In the genomic region with DNA sequence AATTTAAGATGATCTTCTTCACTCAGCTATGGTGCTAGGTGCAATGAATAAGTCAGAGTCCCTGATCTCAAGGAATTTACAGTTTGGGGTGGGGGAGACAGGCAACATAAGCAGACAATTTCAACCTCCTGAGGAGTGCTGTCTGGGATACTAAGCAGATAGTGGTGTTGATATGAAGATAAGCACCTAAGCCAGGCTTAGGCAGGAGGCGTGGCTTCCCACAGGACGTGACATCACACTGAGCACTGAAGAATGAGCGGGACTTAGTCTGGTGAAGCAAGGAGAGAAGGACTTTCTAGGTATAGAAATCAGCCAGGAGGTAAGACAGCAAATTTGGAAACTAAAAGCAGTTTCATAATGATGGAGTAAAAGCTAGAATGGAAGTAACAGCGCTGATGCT, we compare ENCODE assay signal across 22 cellular contexts. TPM values are rescaled to one million over a fixed set of nuclear protein-coding genes. Genes with fewer than 3 reads are reported as not detected.
DNase-seq lines count a peak whose midpoint lies in the region; ATAC-seq and TF ChIP-seq lines count a peak whose summit lies in the region.
"Had no signal": no experiment of that assay in that cellular context is flagged by ENCODE, and none has a peak within 500 bp of the region (broad histone marks: within the 10 kb centered on the region; RNA-seq: fewer than 3 reads in every experiment).

No MANE protein-coding gene starts in this region.

- H3K27ac Mint-ChIP-seq in activated naive CD8-positive, alpha-beta T cell treated with anti-CD3 and anti-CD28 coated beads, Interleukin-2, amount 10 ng/mL, durations not matched to agents 7 days and 5 days: peak overlapping the region; percentile 49
- no peak overlapping the region for H3K27ac Mint-ChIP-seq in activated naive CD8-positive, alpha-beta T cell treated with anti-CD3 and anti-CD28 coated beads for 36 hours
- peak overlapping the region; percentile 26 for H3K27ac Mint-ChIP-seq in activated T-helper 1 cell treated with anti-CD3 and anti-CD28 coated beads, Interleukin-12 subunit alpha, Interleukin-12 subunit beta, Interleukin-2, Interleukin-4 antibody, amounts not matched to agents 30 ng/mL and 10 ng/mL and 1 ng/mL, durations not matched to agents 14 hours and 24 hours and 36 hours
- no peak overlapping the region for H3K27ac Mint-ChIP-seq in MCF 10A (ENCODE audit: low read depth, unreplicated experiment)
- H3K27ac Mint-ChIP-seq: brain; CD4-positive, alpha-beta memory T cell; immature natural killer cell; stimulated activated memory B cell treated with anti-CD40 and anti-IgM and Interleukin-4, amounts not matched to agents 10 μg/mL and 1 μg/mL and 100 μg/mL, for 72 hours had no signal

- no peaks in the 10 kb centered on the region for H3K9me2 ChIP-seq in Loucy (replicated peaks; ENCODE audit: low read depth, low read length)

- no peak for ATAC-seq in activated naive CD8-positive, alpha-beta T cell treated with anti-CD3 and anti-CD28 coated beads, Interleukin-2, amount 10 ng/mL, durations not matched to agents 7 days and 5 days (ENCODE audit: low read depth)
- ATAC-seq: heart right ventricle; stimulated activated memory B cell treated with anti-CD40 and anti-IgM and Interleukin-4, amounts not matched to agents 10 μg/mL and 1 μg/mL and 100 μg/mL, for 72 hours had no signal

- no peaks in the 10 kb centered on the region for H3K36me3 ChIP-seq in Loucy (ENCODE audit: insufficient read depth, low read length)
- H3K36me3 ChIP-seq in spleen: no peaks in the 10 kb centered on the region
- no peaks in the 10 kb centered on the region for H3K36me3 ChIP-seq in uterus
- H3K36me3 ChIP-seq: colonic mucosa, heart right ventricle, neutrophil, tibial nerve had no signal

- intact Hi-C loops in activated T-helper 1 cell treated with anti-CD3 and anti-CD28 coated beads, Interleukin-12 subunit alpha, Interleukin-12 subunit beta, Interleukin-2, Interleukin-4 antibody, amounts not matched to agents 30 ng/mL and 10 ng/mL and 1 ng/mL, durations not matched to agents 14 hours and 24 hours and 36 hours (cut with micrococcal nuclease): no loop called here
- intact Hi-C loops in spleen (cut with DNase I; ENCODE audit: low total_unique reads): no loop called here
- intact Hi-C loops in uterus (cut with DNase I; ENCODE audit: low total_unique reads): no loop called here
- intact Hi-C loops in MCF 10A (cut with micrococcal nuclease): no loop called here

- H3K9me3 ChIP-seq in Loucy (ENCODE audit: insufficient read depth, low read depth, low read length) (no peaks in the 10 kb centered on the region), spleen (no peaks in the 10 kb centered on the region), uterus (no peaks in the 10 kb centered on the region)
- H3K9me3 ChIP-seq: colonic mucosa, heart right ventricle, neutrophil, tibial nerve had no signal

- no peaks in the 10 kb centered on the region for H4K20me1 ChIP-seq in Loucy (ENCODE audit: insufficient read depth, low read length, poor library complexity, severe bottlenecking)

- no peak for TF ChIP-seq POLR2A in spleen (IDR thresholded peaks at IDR 0.05)
- TF ChIP-seq POLR2A in uterus (IDR thresholded peaks at IDR 0.05): no peak

- no peaks in the 10 kb centered on the region for H3K36me3 Mint-ChIP-seq in activated naive CD8-positive, alpha-beta T cell treated with anti-CD3 and anti-CD28 coated beads, Interleukin-2, amount 10 ng/mL, durations not matched to agents 7 days and 5 days
- no peaks in the 10 kb centered on the region for H3K36me3 Mint-ChIP-seq in activated naive CD8-positive, alpha-beta T cell treated with anti-CD3 and anti-CD28 coated beads for 36 hours
- H3K36me3 Mint-ChIP-seq in activated T-helper 1 cell treated with anti-CD3 and anti-CD28 coated beads, Interleukin-12 subunit alpha, Interleukin-12 subunit beta, Interleukin-2, Interleukin-4 antibody, amounts not matched to agents 30 ng/mL and 10 ng/mL and 1 ng/mL, durations not matched to agents 14 hours and 24 hours and 36 hours (ENCODE audit: low read depth): no peaks in the 10 kb centered on the region
- H3K36me3 Mint-ChIP-seq in MCF 10A (ENCODE audit: insufficient read depth, unreplicated experiment): no peaks in the 10 kb centered on the region
- H3K36me3 Mint-ChIP-seq: brain; CD4-positive, alpha-beta memory T cell; stimulated activated memory B cell treated with anti-CD40 and anti-IgM and Interleukin-4, amounts not matched to agents 10 μg/mL and 1 μg/mL and 100 μg/mL, for 72 hours had no signal

- H3K27me3 ChIP-seq in Loucy (ENCODE audit: insufficient read depth, low read length, poor library complexity, severe bottlenecking): no peaks in the 10 kb centered on the region
- peaks cover 4 to 69% (median 25%) of the 10 kb centered on the region in 7 donors for H3K27me3 ChIP-seq in spleen (replicated peaks in 1 of 7)
- H3K27me3 ChIP-seq in uterus: peaks cover 16 to 29% of the 10 kb centered on the region in 2 donors

- H3K4me1 Mint-ChIP-seq in activated naive CD8-positive, alpha-beta T cell treated with anti-CD3 and anti-CD28 coated beads, Interleukin-2, amount 10 ng/mL, durations not matched to agents 7 days and 5 days: peaks cover 11% of the 10 kb centered on the region
- H3K4me1 Mint-ChIP-seq in activated naive CD8-positive, alpha-beta T cell treated with anti-CD3 and anti-CD28 coated beads for 36 hours: peaks cover 7% of the 10 kb centered on the region
- H3K4me1 Mint-ChIP-seq in activated T-helper 1 cell treated with anti-CD3 and anti-CD28 coated beads, Interleukin-12 subunit alpha, Interleukin-12 subunit beta, Interleukin-2, Interleukin-4 antibody, amounts not matched to agents 30 ng/mL and 10 ng/mL and 1 ng/mL, durations not matched to agents 14 hours and 24 hours and 36 hours (ENCODE audit: low read depth): peaks cover 11% of the 10 kb centered on the region
- H3K4me1 Mint-ChIP-seq in MCF 10A (ENCODE audit: insufficient read depth, unreplicated experiment): no peaks in the 10 kb centered on the region

- H3K27ac ChIP-seq in spleen: no peak overlapping the region
- no peak overlapping the region for H3K27ac ChIP-seq in uterus
- H3K27ac ChIP-seq: colonic mucosa, heart right ventricle, neutrophil, PC-9, tibial nerve had no signal

- no peaks in the 10 kb centered on the region for H3F3A ChIP-seq in Loucy (ENCODE audit: low read depth)

- POLR2A ChIA-PET in activated naive CD8-positive, alpha-beta T cell treated with anti-CD3 and anti-CD28 coated beads, Interleukin-2, amount 10 ng/mL, durations not matched to agents 7 days and 5 days (lab: Charles Lee): no interaction called here
- POLR2A ChIA-PET in MCF 10A (lab: Yijun Ruan, JAX): interaction anchor here (0.5 to 0.6 kb wide), 2 partner anchors 108 to 283 kb away, joined by 3 to 4 read pairs; no protein-coding TSS in a partner anchor

- H3K9ac ChIP-seq in Loucy (ENCODE audit: low read depth, low read length, poor library complexity, severe bottlenecking): no peak overlapping the region

- no TSS peak for BruUV-seq in MCF 10A (replicated peaks; lab: Mats Ljungman, UMichigan)

- 52 to 66% (median 57%) methylated on average over 4 of the region's 4 CpGs for WGBS in spleen, 5 donors

- no peaks in the 10 kb centered on the region for H3K9me3 Mint-ChIP-seq in activated naive CD8-positive, alpha-beta T cell treated with anti-CD3 and anti-CD28 coated beads, Interleukin-2, amount 10 ng/mL, durations not matched to agents 7 days and 5 days
- H3K9me3 Mint-ChIP-seq in activated naive CD8-positive, alpha-beta T cell treated with anti-CD3 and anti-CD28 coated beads for 36 hours: no peaks in the 10 kb centered on the region
- H3K9me3 Mint-ChIP-seq in activated T-helper 1 cell treated with anti-CD3 and anti-CD28 coated beads, Interleukin-12 subunit alpha, Interleukin-12 subunit beta, Interleukin-2, Interleukin-4 antibody, amounts not matched to agents 30 ng/mL and 10 ng/mL and 1 ng/mL, durations not matched to agents 14 hours and 24 hours and 36 hours: no peaks in the 10 kb centered on the region
- H3K9me3 Mint-ChIP-seq in MCF 10A (ENCODE audit: unreplicated experiment): no peaks in the 10 kb centered on the region
- H3K9me3 Mint-ChIP-seq: CD4-positive, alpha-beta memory T cell; stimulated activated memory B cell treated with anti-CD40 and anti-IgM and Interleukin-4, amounts not matched to agents 10 μg/mL and 1 μg/mL and 100 μg/mL, for 72 hours had no signal

- H3K27me3 Mint-ChIP-seq in activated naive CD8-positive, alpha-beta T cell treated with anti-CD3 and anti-CD28 coated beads, Interleukin-2, amount 10 ng/mL, durations not matched to agents 7 days and 5 days: peaks cover 33% of the 10 kb centered on the region
- peaks cover 55% of the 10 kb centered on the region for H3K27me3 Mint-ChIP-seq in activated naive CD8-positive, alpha-beta T cell treated with anti-CD3 and anti-CD28 coated beads for 36 hours
- H3K27me3 Mint-ChIP-seq in activated T-helper 1 cell treated with anti-CD3 and anti-CD28 coated beads, Interleukin-12 subunit alpha, Interleukin-12 subunit beta, Interleukin-2, Interleukin-4 antibody, amounts not matched to agents 30 ng/mL and 10 ng/mL and 1 ng/mL, durations not matched to agents 14 hours and 24 hours and 36 hours (ENCODE audit: insufficient read depth): peaks cover 30% of the 10 kb centered on the region
- peaks cover 11% of the 10 kb centered on the region for H3K27me3 Mint-ChIP-seq in MCF 10A (ENCODE audit: insufficient read depth, unreplicated experiment)

- peak overlapping the region; percentile 30 for H3K4me2 ChIP-seq in Loucy (ENCODE audit: low read depth, low read length, poor library complexity, severe bottlenecking)
- H3K4me2 ChIP-seq: PC-9 had no signal

- no peak for DNase-seq in activated naive CD8-positive, alpha-beta T cell treated with anti-CD3 and anti-CD28 coated beads, Interleukin-2, amount 10 ng/mL, durations not matched to agents 7 days and 5 days
- no peak for DNase-seq in activated naive CD8-positive, alpha-beta T cell treated with anti-CD3 and anti-CD28 coated beads for 36 hours
- DNase-seq in activated T-helper 1 cell treated with anti-CD3 and anti-CD28 coated beads, Interleukin-12 subunit alpha, Interleukin-12 subunit beta, Interleukin-2, Interleukin-4 antibody, amounts not matched to agents 30 ng/mL and 10 ng/mL and 1 ng/mL, durations not matched to agents 14 hours and 24 hours and 36 hours (ENCODE audit: low spot score): no peak
- DNase-seq in spleen (peak; percentile 6), uterus (no peak), MCF 10A (ENCODE audit: unreplicated experiment) (no peak), DMS79 (lab: John Stamatoyannopoulos, UW) (no peak)
- DNase-seq: CD4-positive, alpha-beta memory T cell; colonic mucosa; heart right ventricle; immature natural killer cell; NCI-H774; PC-9; retina; T-helper 9 cell had no signal

- H3K79me2 ChIP-seq in Loucy (ENCODE audit: insufficient read depth, low read length): no peaks in the 10 kb centered on the region

- TF ChIP-seq CTCF in Loucy (conservative IDR thresholded peaks at IDR 0.05; ENCODE audit: low read length) (no peak), spleen (IDR thresholded peaks at IDR 0.05 in 8 of 11, conservative IDR thresholded peaks at IDR 0.05 in 3 of 11) (no peak), uterus (IDR thresholded peaks at IDR 0.05) (no peak), MCF 10A (IDR thresholded peaks at IDR 0.05; ENCODE audit: unreplicated experiment) (no peak)

- no peak overlapping the region for H3K4me3 ChIP-seq in Loucy (ENCODE audit: low read length, poor library complexity, severe bottlenecking)
- no peak overlapping the region for H3K4me3 ChIP-seq in spleen
- H3K4me3 ChIP-seq in uterus: no peak overlapping the region
- H3K4me3 ChIP-seq: colonic mucosa, heart right ventricle, PC-9, tibial nerve had no signal

- peak overlapping the region; percentile 67 for H2AFZ ChIP-seq in Loucy (ENCODE audit: low read length)
- H2AFZ ChIP-seq: PC-9 had no signal

- peaks cover 7% of the 10 kb centered on the region for H3K4me1 ChIP-seq in Loucy (ENCODE audit: insufficient read depth, low read length, poor library complexity, severe bottlenecking)
- peaks cover 6 to 14% (median 11%) of the 10 kb centered on the region in 6 donors for H3K4me1 ChIP-seq in spleen
- H3K4me1 ChIP-seq in uterus: peaks cover 0 to 7% of the 10 kb centered on the region in 2 donors

- CTCF ChIA-PET in MCF 10A (lab: Yijun Ruan, JAX): interaction anchor here (0.6 to 1.7 kb wide), 2 partner anchors 36 to 46 kb away, joined by 4 to 6 read pairs; a partner anchor contains a TSS

- no peak overlapping the region for H3K4me3 Mint-ChIP-seq in activated naive CD8-positive, alpha-beta T cell treated with anti-CD3 and anti-CD28 coated beads, Interleukin-2, amount 10 ng/mL, durations not matched to agents 7 days and 5 days
- H3K4me3 Mint-ChIP-seq in activated naive CD8-positive, alpha-beta T cell treated with anti-CD3 and anti-CD28 coated beads for 36 hours: no peak overlapping the region
- no peak overlapping the region for H3K4me3 Mint-ChIP-seq in activated T-helper 1 cell treated with anti-CD3 and anti-CD28 coated beads, Interleukin-12 subunit alpha, Interleukin-12 subunit beta, Interleukin-2, Interleukin-4 antibody, amounts not matched to agents 30 ng/mL and 10 ng/mL and 1 ng/mL, durations not matched to agents 14 hours and 24 hours and 36 hours
- H3K4me3 Mint-ChIP-seq in MCF 10A (ENCODE audit: unreplicated experiment): no peak overlapping the region
- H3K4me3 Mint-ChIP-seq: brain; CD4-positive, alpha-beta memory T cell; immature natural killer cell; stimulated activated memory B cell treated with anti-CD40 and anti-IgM and Interleukin-4, amounts not matched to agents 10 μg/mL and 1 μg/mL and 100 μg/mL, for 72 hours had no signal

RNA-seq across cellular contexts. Expression of a gene that starts 6.8 kb away (rescaled TPM):
- under 1 TPM in 1 of 2 experiments, not detected in 1; 0.67 TPM for total RNA-seq in activated naive CD8-positive, alpha-beta T cell treated with anti-CD3 and anti-CD28 coated beads, Interleukin-2, amount 10 ng/mL, durations not matched to agents 7 days and 5 days
- not detected for total RNA-seq in activated naive CD8-positive, alpha-beta T cell treated with anti-CD3 and anti-CD28 coated beads for 36 hours
- total RNA-seq in activated T-helper 1 cell treated with anti-CD3 and anti-CD28 coated beads, Interleukin-12 subunit alpha, Interleukin-12 subunit beta, Interleukin-2, Interleukin-4 antibody, amounts not matched to agents 30 ng/mL and 10 ng/mL and 1 ng/mL, durations not matched to agents 14 hours and 24 hours and 36 hours: 0.20 TPM in 1 of 2 replicates, not detected in the other
- total RNA-seq in spleen: 1 to 10 TPM in 3 of 7 donors, under 1 TPM in 4; 0.26 to 2.6 (median 0.98) TPM
- polyA plus RNA-seq in spleen: 1 to 10 TPM in 2 of 3 donors, under 1 TPM in 1; 0.67 to 3.0 (median 2.5) TPM
- total RNA-seq in uterus: 1 to 10 TPM in 2 of 4 donors, not detected in 2; 4.7 to 5.6 TPM
- total RNA-seq in MCF 10A (2022): 1.4 and 2.7 TPM in 2 replicates
- total RNA-seq: liver, SK-MEL-5 had no signal
- polyA plus RNA-seq: immature natural killer cell had no signal

RNA-seq across cellular contexts. Expression of a gene that starts 21.3 kb away (rescaled TPM):
- 10 to 100 TPM; 73.8 to 80.4 TPM for total RNA-seq in activated naive CD8-positive, alpha-beta T cell treated with anti-CD3 and anti-CD28 coated beads, Interleukin-2, amount 10 ng/mL, durations not matched to agents 7 days and 5 days
- total RNA-seq in activated naive CD8-positive, alpha-beta T cell treated with anti-CD3 and anti-CD28 coated beads for 36 hours: 10 to 100 TPM; 56.6 to 59.7 TPM
- 46.0 TPM in 2 replicates for total RNA-seq in activated T-helper 1 cell treated with anti-CD3 and anti-CD28 coated beads, Interleukin-12 subunit alpha, Interleukin-12 subunit beta, Interleukin-2, Interleukin-4 antibody, amounts not matched to agents 30 ng/mL and 10 ng/mL and 1 ng/mL, durations not matched to agents 14 hours and 24 hours and 36 hours
- total RNA-seq in spleen (10 to 100 TPM in 1 of 7 donors, 1 to 10 TPM in 6; 2.5 to 11.9 (median 4.0) TPM), uterus (10 to 100 TPM in 1 of 4 donors, 1 to 10 TPM in 1, not detected in 2; 1.8 to 10.2 TPM), MCF 10A (2022) (30.8 and 41.9 TPM in 2 replicates)
- 10 to 100 TPM in 1 of 3 donors, 1 to 10 TPM in 2; 3.2 to 10.8 (median 4.8) TPM for polyA plus RNA-seq in spleen

RNA-seq across cellular contexts. Expression of a gene that starts 35.2 kb away (rescaled TPM):
- not detected for total RNA-seq in activated naive CD8-positive, alpha-beta T cell treated with anti-CD3 and anti-CD28 coated beads, Interleukin-2, amount 10 ng/mL, durations not matched to agents 7 days and 5 days
- not detected for total RNA-seq in activated naive CD8-positive, alpha-beta T cell treated with anti-CD3 and anti-CD28 coated beads for 36 hours
- not detected in 2 replicates for total RNA-seq in activated T-helper 1 cell treated with anti-CD3 and anti-CD28 coated beads, Interleukin-12 subunit alpha, Interleukin-12 subunit beta, Interleukin-2, Interleukin-4 antibody, amounts not matched to agents 30 ng/mL and 10 ng/mL and 1 ng/mL, durations not matched to agents 14 hours and 24 hours and 36 hours
- total RNA-seq in spleen: not detected
- not detected for polyA plus RNA-seq in spleen
- total RNA-seq in uterus: 1 to 10 TPM in 1 of 4 donors, not detected in 3; 1.7 TPM
- total RNA-seq in MCF 10A (2022): 0.20 TPM in 1 of 2 replicates, not detected in the other
- total RNA-seq: CD4-positive, alpha-beta memory T cell; colonic mucosa; heart right ventricle; liver; tibial nerve had no signal
- polyA plus RNA-seq: CD4-positive, alpha-beta memory T cell; heart right ventricle; immature natural killer cell; liver had no signal

RNA-seq across cellular contexts. Expression of a gene that starts 36.9 kb away (rescaled TPM):
- 100 to 1,000 TPM; 162 to 168 TPM for total RNA-seq in activated naive CD8-positive, alpha-beta T cell treated with anti-CD3 and anti-CD28 coated beads, Interleukin-2, amount 10 ng/mL, durations not matched to agents 7 days and 5 days
- total RNA-seq in activated naive CD8-positive, alpha-beta T cell treated with anti-CD3 and anti-CD28 coated beads for 36 hours: 100 to 1,000 TPM; 315 to 343 TPM
- total RNA-seq in activated T-helper 1 cell treated with anti-CD3 and anti-CD28 coated beads, Interleukin-12 subunit alpha, Interleukin-12 subunit beta, Interleukin-2, Interleukin-4 antibody, amounts not matched to agents 30 ng/mL and 10 ng/mL and 1 ng/mL, durations not matched to agents 14 hours and 24 hours and 36 hours: 261 and 270 TPM in 2 replicates
- 10 to 100 TPM; 36.3 to 71.7 (median 57.4) TPM for total RNA-seq in spleen
- polyA plus RNA-seq in spleen: 10 to 100 TPM; 44.0 to 89.6 (median 82.0) TPM
- 10 to 100 TPM; 30.7 to 90.0 (median 74.6) TPM for total RNA-seq in uterus
- 253 and 303 TPM in 2 replicates for total RNA-seq in MCF 10A (2022)

RNA-seq across cellular contexts. Expression of a gene that starts 44.9 kb away (rescaled TPM):
- total RNA-seq in activated naive CD8-positive, alpha-beta T cell treated with anti-CD3 and anti-CD28 coated beads, Interleukin-2, amount 10 ng/mL, durations not matched to agents 7 days and 5 days: under 1 TPM; 0.11 to 0.31 TPM
- not detected for total RNA-seq in activated naive CD8-positive, alpha-beta T cell treated with anti-CD3 and anti-CD28 coated beads for 36 hours
- 0.16 TPM in 1 of 2 replicates, not detected in the other for total RNA-seq in activated T-helper 1 cell treated with anti-CD3 and anti-CD28 coated beads, Interleukin-12 subunit alpha, Interleukin-12 subunit beta, Interleukin-2, Interleukin-4 antibody, amounts not matched to agents 30 ng/mL and 10 ng/mL and 1 ng/mL, durations not matched to agents 14 hours and 24 hours and 36 hours
- total RNA-seq in spleen: 1 to 10 TPM in 2 of 7 donors, under 1 TPM in 5; 0.43 to 1.9 (median 0.89) TPM
- under 1 TPM; 0.10 to 0.48 (median 0.20) TPM for polyA plus RNA-seq in spleen
- 1 to 10 TPM in 1 of 4 donors, not detected in 3; 4.5 TPM for total RNA-seq in uterus
- total RNA-seq in MCF 10A (2022): 0.25 and 0.33 TPM in 2 replicates
- total RNA-seq: CD4-positive, alpha-beta memory T cell; tibial nerve had no signal
- polyA plus RNA-seq: CD4-positive, alpha-beta memory T cell; immature natural killer cell had no signal

Comparison
In these comparisons a context has a peak if more than half of its experiments do, and no peak if none do; other contexts are left out.
1. H3K27ac Mint-ChIP-seq: peak in activated naive CD8-positive, alpha-beta T cell treated with anti-CD3 and anti-CD28 coated beads, Interleukin-2, amount 10 ng/mL, durations not matched to agents 7 days and 5 days (single experiment) and activated T-helper 1 cell treated with anti-CD3 and anti-CD28 coated beads, Interleukin-12 subunit alpha, Interleukin-12 subunit beta, Interleukin-2, Interleukin-4 antibody, amounts not matched to agents 30 ng/mL and 10 ng/mL and 1 ng/mL, durations not matched to agents 14 hours and 24 hours and 36 hours (single experiment); none in activated naive CD8-positive, alpha-beta T cell treated with anti-CD3 and anti-CD28 coated beads for 36 hours (single experiment) and MCF 10A (single experiment).